Comparison of ENCODE assay signal across 22 cellular contexts in the genomic region with DNA sequence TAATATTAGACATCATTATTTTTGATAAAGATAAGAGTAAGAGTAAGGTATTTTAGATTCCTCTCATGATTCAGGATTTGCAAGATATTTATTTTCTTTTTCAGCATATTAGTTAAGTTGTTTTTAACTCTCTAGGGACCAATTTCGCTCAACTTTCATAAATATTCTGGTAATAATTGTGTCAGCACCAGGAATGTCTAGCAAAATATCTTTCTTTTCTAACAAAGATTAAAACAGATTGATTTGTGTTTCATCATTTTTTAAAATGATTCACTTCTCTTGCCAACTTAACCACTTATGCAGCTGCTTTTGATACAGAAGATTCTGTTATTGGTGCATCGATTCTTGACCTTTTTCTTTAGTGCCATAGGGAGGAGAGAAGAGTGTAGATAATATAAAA.
"Had no signal": no experiment of that assay in that cellular context is flagged by ENCODE, and none has a peak within 500 bp of the region (broad histone marks: within the 10 kb centered on the region; RNA-seq: fewer than 3 reads in every experiment).

No MANE protein-coding gene starts in this region.

- H3K4me2 ChIP-seq: KMS-11, SK-N-SH had no signal

- H3K27ac ChIP-seq: HL-60, KMS-11, RWPE1 had no signal

- H3K4me3 ChIP-seq: K562, MG63 had no signal

- H3K9me3 ChIP-seq: MG63, SK-N-SH had no signal

- DNase-seq: Kasumi-1, MG63, NCI-H1092, NCI-H1105 treated with DMSO at 0.1 percent for 48 hours, NCI-H1417 treated with DMSO at 0.1 percent for 48 hours, NCI-H146, NCI-H1694 treated with DMSO at 0.1 percent for 48 hours, NCI-H1930, NCI-H2081, NCI-H2107, NCI-H2227 treated with DMSO at 0.1 percent for 48 hours, NCI-H524, NCI-H526 treated with DMSO at 0.1 percent for 48 hours, NCI-H748 treated with DMSO at 0.1 percent for 48 hours, SHP77, SK-N-SH, SW 1271 had no signal

- H3K4me1 Mint-ChIP-seq: IgD-negative memory B cell had no signal

- H3K36me3 ChIP-seq: MG63 had no signal

- H3K27ac Mint-ChIP-seq: IgD-negative memory B cell had no signal

- H3K9ac ChIP-seq: KMS-11, SK-N-SH had no signal

- H3K27me3 ChIP-seq: MG63 had no signal

- H3K27me3 Mint-ChIP-seq: IgD-negative memory B cell had no signal

- H3K4me3 Mint-ChIP-seq: IgD-negative memory B cell had no signal
